In genomic region chr1:59316497-59317128, GRCh38 we compare ENCODE assay signal across 9 cellular contexts. TPM values are rescaled to one million over a fixed set of nuclear protein-coding genes. Genes with fewer than 3 reads are reported as not detected.
DNase-seq lines count a peak whose midpoint lies in the region; ATAC-seq, FAIRE-seq and TF ChIP-seq lines count a peak whose summit lies in the region.
"Had no signal": no experiment of that assay in that cellular context is flagged by ENCODE, and none has a peak within 500 bp of the region (broad histone marks: within the 10 kb centered on the region; RNA-seq: fewer than 3 reads in every experiment).

No MANE protein-coding gene starts in this region.

- H3K36me3 ChIP-seq in SJSA1 (no peaks in the 10 kb centered on the region), stomach smooth muscle (ENCODE audit: control insufficient read depth in 2 of 2, insufficient read depth in 2 of 2, low read length in 2 of 2) (no peaks in the 10 kb centered on the region)

- H3K4me3 ChIP-seq in SJSA1 (peak overlapping the region; percentile 15), stomach smooth muscle (ENCODE audit: low read length in 2 of 2) (peak overlapping the region; percentile 45 to 70)

- no peak for TF ChIP-seq CTCF in RWPE1 (conservative IDR thresholded peaks at IDR 0.05; ENCODE audit: low read depth)

- DNase-seq in SJSA1 (ENCODE audit: low read depth in 1 of 2, low spot score in 2 of 2) (peak in 1 of 2 experiments; percentile 56), DMS79 (lab: John Stamatoyannopoulos, UW) (no peak), RWPE1 (ENCODE audit: low spot score) (no peak), NCI-H1092 (lab: John Stamatoyannopoulos, UW) (no peak)

- CTCF ChIA-PET in RWPE1 (lab: Yijun Ruan, JAX) = no interaction called here

- peak overlapping the region; percentile 36 to 55 for H3K9ac ChIP-seq in stomach smooth muscle (ENCODE audit: low read length in 2 of 2)

- POLR2A ChIA-PET in RWPE1 (lab: Yijun Ruan, JAX; ENCODE audit: low non-redundant PET) = no interaction called here

- FAIRE-seq in islet of Langerhans (lab: Jason Lieb, UNC) = peak; percentile 61

- H3K27me3 ChIP-seq in SJSA1 (replicated peaks) = 0 out of 2 replicates have a peak, but pooled peaks cover 2% of the 10 kb centered on the region
- no peaks in the 10 kb centered on the region for H3K27me3 ChIP-seq in stomach smooth muscle (ENCODE audit: control insufficient read depth in 1 of 2, insufficient read depth in 2 of 2, low read length in 2 of 2)

- H3K9me3 ChIP-seq in SJSA1 (replicated peaks) (no peaks in the 10 kb centered on the region), stomach smooth muscle (ENCODE audit: control insufficient read depth in 2 of 2, low read length in 2 of 2) (no peaks in the 10 kb centered on the region)

- 0 out of 2 replicates have a peak overlapping the region, but pooled peaks have one; percentile 7 for H3K27ac ChIP-seq in SJSA1
- peak overlapping the region; percentile 27 for H3K27ac ChIP-seq in stomach smooth muscle (ENCODE audit: low read length)
- no peak overlapping the region for H3K27ac ChIP-seq in RWPE1
- H3K27ac ChIP-seq: epithelial cell of prostate had no signal

- ATAC-seq in GM21367 (IDR thresholded peaks at IDR 0.05; ENCODE audit: unreplicated experiment) = peak; percentile 62
- no peak for ATAC-seq in GM19035 (IDR thresholded peaks at IDR 0.05; ENCODE audit: unreplicated experiment)

- H3K4me1 ChIP-seq in SJSA1 (replicated peaks) (peaks cover 16% of the 10 kb centered on the region), stomach smooth muscle (ENCODE audit: control insufficient read depth, insufficient read depth, low read length) (peaks cover 24% of the 10 kb centered on the region)

RNA-seq across cellular contexts. Expression of gene FGGY, which starts 19.7 kb away (rescaled TPM):
- total RNA-seq in SJSA1 (2014; rRNA removed; shearing (Covaris generic)) = 9.0 and 12.7 TPM in 2 replicates
